Comparison of ENCODE assay signal across 8 cellular contexts in genomic region chr1:148048423-148049112, GRCh38.
DNase-seq lines count a peak whose midpoint lies in the region; ATAC-seq and TF ChIP-seq lines count a peak whose summit lies in the region.
"Not testable (repeated sequence)": the region's sequence is repeated elsewhere in the genome, so short reads cannot be mapped to it uniquely, and the experiment has no call there.

No MANE protein-coding gene starts in this region.

- CTCF ChIA-PET in activated B cell treated with CpG ODN at 0.5 μM for 24 hours (lab: Charles Lee), result not testable (repeated sequence)

- H3K79me1 ChIP-seq in H9 (ENCODE audit: insufficient read depth, low read depth, low read length, poor library complexity, severe bottlenecking); mesenchymal stem cell (replicated peaks; ENCODE audit: low read length, poor library complexity, severe bottlenecking): not testable (repeated sequence)

- not testable (repeated sequence) for H3K4me2 ChIP-seq in H9 (ENCODE audit: insufficient read depth, insufficient read length, low read length)
- peak overlapping the region; percentile 70 for H3K4me2 ChIP-seq in mesenchymal stem cell (ENCODE audit: low read length, poor library complexity, severe bottlenecking)
- H3K4me2 ChIP-seq in skeletal muscle satellite cell (ENCODE audit: low read length), result peak overlapping the region; percentile 44

- not testable (repeated sequence) for H2AFZ ChIP-seq in H9 (ENCODE audit: low read length); mesenchymal stem cell (ENCODE audit: low read depth, low read length)

- not testable (repeated sequence) for TF ChIP-seq CTCF in H9 (conservative IDR thresholded peaks at IDR 0.05); activated B cell treated with CpG ODN at 0.5 μM for 24 hours (IDR thresholded peaks at IDR 0.05); heart left ventricle (IDR thresholded peaks at IDR 0.05); upper lobe of right lung (IDR thresholded peaks at IDR 0.05)

- H4K91ac ChIP-seq in H9 (ENCODE audit: insufficient read length, low read depth, low read length); mesenchymal stem cell (ENCODE audit: low read length): not testable (repeated sequence)

- no CpG with 5 or more reads among the region's 51 CpGs for WGBS in H9 (ENCODE audit: extremely low coverage, insufficient read length, low lambda C conversion rate)
- WGBS in heart left ventricle, 4 donors, result 16 to 60% (median 18%) methylated on average over 10 to 51 of the region's 51 CpGs; no CpG with 5 or more reads in 1 of the 4 donors
- 21% methylated on average over 16 of the region's 51 CpGs for WGBS in mesenchymal stem cell

- H4K8ac ChIP-seq in H9 (replicated peaks; ENCODE audit: insufficient read length, low read depth, low read length); mesenchymal stem cell (ENCODE audit: low read length): not testable (repeated sequence)

- H3K9me3 ChIP-seq in H9 (ENCODE audit: control insufficient read depth, low read depth, low read length); heart left ventricle; mesenchymal stem cell (ENCODE audit: control insufficient read depth, low read length); skeletal muscle satellite cell (replicated peaks; ENCODE audit: low read length); upper lobe of right lung: not testable (repeated sequence)

- H2BK12ac ChIP-seq in H9 (ENCODE audit: insufficient read length, low read depth, low read length); mesenchymal stem cell (ENCODE audit: low read length in 2 of 2): not testable (repeated sequence)

- not testable (repeated sequence) for H3K18ac ChIP-seq in H9 (ENCODE audit: insufficient read length, low read depth, low read length); mesenchymal stem cell (ENCODE audit: low read depth in 1 of 2, low read length in 2 of 2)

- H2BK5ac ChIP-seq in H9 (ENCODE audit: insufficient read length, low read length); mesenchymal stem cell (ENCODE audit: low read depth, low read length, poor library complexity, severe bottlenecking): not testable (repeated sequence)

- ATAC-seq in activated B cell treated with CpG ODN at 0.5 μM for 24 hours (ENCODE audit: low read depth); heart left ventricle: not testable (repeated sequence)
- peak; percentile 55 for ATAC-seq in upper lobe of right lung

- not testable (repeated sequence) for H3K23ac ChIP-seq in H9 (ENCODE audit: insufficient read length, low read depth, low read length); mesenchymal stem cell (ENCODE audit: low read length in 2 of 2)

- not testable (repeated sequence) for H3K27ac Mint-ChIP-seq in H9, activated B cell treated with CpG ODN at 0.5 μM for 24 hours

- not testable (repeated sequence) for H3K23me2 ChIP-seq in H9 (ENCODE audit: insufficient read length, low read depth, low read length, poor library complexity, severe bottlenecking)

- intact Hi-C loops in activated B cell treated with CpG ODN at 0.5 μM for 24 hours (cut with micrococcal nuclease); heart left ventricle (cut with DNase I); upper lobe of right lung (cut with DNase I): not testable (repeated sequence)

- H3K27ac ChIP-seq in H9 (ENCODE audit: insufficient read length, low read depth, low read length); heart left ventricle; mesenchymal stem cell (ENCODE audit: low read length, poor library complexity, severe bottlenecking); upper lobe of right lung: not testable (repeated sequence)

- H3K27me3 ChIP-seq in H9 (ENCODE audit: insufficient read depth, low read length); heart left ventricle; mesenchymal stem cell (ENCODE audit: control insufficient read depth in 1 of 2, insufficient read depth in 1 of 2, low read length in 2 of 2); skeletal muscle satellite cell (ENCODE audit: control insufficient read depth, insufficient read depth, low read length); upper lobe of right lung: not testable (repeated sequence)

- DNase-seq in H9 (peak; percentile 66), dermis blood vessel endothelial cell (peak; percentile 13), heart left ventricle (peak in 1 of 5 donors; percentile 16), mesenchymal stem cell (peak; percentile 45), upper lobe of right lung (peak; percentile 65)
- DNase-seq in activated B cell treated with CpG ODN at 0.5 μM for 24 hours, result not testable (repeated sequence)
- DNase-seq in activated naive CD4-positive, alpha-beta T cell treated with anti-CD3 and anti-CD28 coated beads, Interleukin-2, amount 50 U/mL, for 16 hours, result peak; percentile 15

- not testable (repeated sequence) for H4K5ac ChIP-seq in H9 (ENCODE audit: insufficient read length, low read depth, low read length)

- not testable (repeated sequence) for H2AK5ac ChIP-seq in H9 (ENCODE audit: insufficient read length, low read length); mesenchymal stem cell (ENCODE audit: low read length, severe bottlenecking)

- TF ChIP-seq POLR2A in heart left ventricle (IDR thresholded peaks at IDR 0.05), result not testable (repeated sequence)

- H3K36me3 ChIP-seq in heart left ventricle; mesenchymal stem cell (ENCODE audit: control insufficient read depth in 1 of 2, insufficient read depth in 2 of 2, low read depth in 1 of 2, low read length in 2 of 2); skeletal muscle satellite cell (ENCODE audit: insufficient read depth, low read length); upper lobe of right lung: not testable (repeated sequence)

- not testable (repeated sequence) for H3K56ac ChIP-seq in H9 (ENCODE audit: insufficient read length, low read depth, low read length)

- not testable (repeated sequence) for H3K36me3 Mint-ChIP-seq in H9 (ENCODE audit: insufficient read depth in 1 of 3, low read depth in 3 of 3); activated B cell treated with CpG ODN at 0.5 μM for 24 hours (ENCODE audit: low read depth)

- H3K4me3 Mint-ChIP-seq in H9, result peak overlapping the region; percentile 80 to 91
- peak overlapping the region; percentile 71 for H3K4me3 Mint-ChIP-seq in activated B cell treated with CpG ODN at 0.5 μM for 24 hours

- H3K9me3 Mint-ChIP-seq in H9, activated B cell treated with CpG ODN at 0.5 μM for 24 hours: not testable (repeated sequence)

- H2BK15ac ChIP-seq in H9 (ENCODE audit: low read depth, low read length); mesenchymal stem cell (ENCODE audit: low read depth, poor library complexity, severe bottlenecking): not testable (repeated sequence)

- H3K79me2 ChIP-seq in H9 (ENCODE audit: insufficient read depth, low read length), result not testable (repeated sequence)

- not testable (repeated sequence) for H2BK120ac ChIP-seq in H9 (ENCODE audit: low read depth, low read length, poor library complexity, severe bottlenecking); mesenchymal stem cell (ENCODE audit: low read depth, low read length)

- not testable (repeated sequence) for H4K20me1 ChIP-seq in H9 (ENCODE audit: control insufficient read depth, insufficient read depth, insufficient read length)

- H3T11ph ChIP-seq in H9 (ENCODE audit: low read length), result not testable (repeated sequence)

- H3K9ac ChIP-seq in H9 (ENCODE audit: extremely low read depth, insufficient read length, low read length); mesenchymal stem cell (ENCODE audit: low read length); skeletal muscle satellite cell (ENCODE audit: low read depth, low read length): not testable (repeated sequence)

- H3K4me1 ChIP-seq in H9 (ENCODE audit: insufficient read depth, low read length); heart left ventricle; mesenchymal stem cell (ENCODE audit: control insufficient read depth, insufficient read depth, low read depth, low read length); skeletal muscle satellite cell (ENCODE audit: control insufficient read depth, insufficient read depth, low read length); upper lobe of right lung: not testable (repeated sequence)

- H3K4ac ChIP-seq in H9 (ENCODE audit: low read depth, low read length); mesenchymal stem cell (ENCODE audit: low read depth in 1 of 2, low read length in 2 of 2): not testable (repeated sequence)

- not testable (repeated sequence) for H2BK20ac ChIP-seq in H9 (ENCODE audit: low read depth, low read length, poor library complexity, severe bottlenecking)

- H3K14ac ChIP-seq in H9 (ENCODE audit: insufficient read depth, low read length); mesenchymal stem cell (ENCODE audit: low read length in 2 of 2): not testable (repeated sequence)

- peak overlapping the region in 10 of 12 donors; percentile 11 to 48 (median 36) for H3K4me3 ChIP-seq in heart left ventricle
- H3K4me3 ChIP-seq in mesenchymal stem cell (ENCODE audit: insufficient read depth in 1 of 2, low read depth in 1 of 2, low read length in 2 of 2), result peak overlapping the region; percentile 37 to 61
- H3K4me3 ChIP-seq in skeletal muscle satellite cell (ENCODE audit: low read length), result not testable (repeated sequence)
- H3K4me3 ChIP-seq in upper lobe of right lung, result peak overlapping the region; percentile 28

- H3K27me3 Mint-ChIP-seq in H9 (ENCODE audit: low read depth); activated B cell treated with CpG ODN at 0.5 μM for 24 hours: not testable (repeated sequence)

- not testable (repeated sequence) for H3K4me1 Mint-ChIP-seq in H9, activated B cell treated with CpG ODN at 0.5 μM for 24 hours

- POLR2A ChIA-PET in activated B cell treated with CpG ODN at 0.5 μM for 24 hours (lab: Charles Lee), result not testable (repeated sequence)
